In the genomic region with DNA sequence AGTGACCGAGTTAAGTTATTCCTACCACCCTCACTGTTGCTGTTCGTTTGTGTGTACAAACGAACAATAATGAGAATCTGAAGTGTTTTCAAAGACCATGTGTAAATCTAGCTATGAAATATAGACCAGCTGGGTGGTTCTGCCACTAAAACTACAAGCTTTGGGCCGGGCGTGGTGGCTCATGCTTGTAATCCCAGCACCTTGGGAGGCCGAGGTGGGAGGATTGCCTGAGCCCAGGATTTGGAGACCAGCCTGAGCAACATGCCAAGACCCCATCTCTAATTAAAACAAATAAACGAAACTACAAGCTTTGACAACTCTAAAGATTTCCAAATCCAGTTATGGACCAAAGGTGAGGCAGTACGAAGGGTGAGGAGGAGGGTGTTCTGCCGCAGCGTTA, we compare ENCODE assay signal across 9 cellular contexts. TPM values are rescaled to one million over a fixed set of nuclear protein-coding genes. Genes with fewer than 3 reads are reported as not detected.
DNase-seq lines count a peak whose midpoint lies in the region; ATAC-seq and TF ChIP-seq lines count a peak whose summit lies in the region.
"Had no signal": no experiment of that assay in that cellular context is flagged by ENCODE, and none has a peak within 500 bp of the region (broad histone marks: within the 10 kb centered on the region; RNA-seq: fewer than 3 reads in every experiment).

No MANE protein-coding gene starts in this region.

- H3K4me3 Mint-ChIP-seq in activated naive CD4-positive, alpha-beta T cell treated with anti-CD3 and anti-CD28 coated beads, Interleukin-2, amount 50 U/mL, for 24 hours, result peak overlapping the region; percentile 8
- H3K4me3 Mint-ChIP-seq in activated naive CD8-positive, alpha-beta T cell treated with anti-CD3 and anti-CD28 coated beads for 36 hours, result peak overlapping the region; percentile 71

- H3K9me3 Mint-ChIP-seq in activated naive CD4-positive, alpha-beta T cell treated with anti-CD3 and anti-CD28 coated beads, Interleukin-2, amount 50 U/mL, for 24 hours, result no peaks in the 10 kb centered on the region
- no peaks in the 10 kb centered on the region for H3K9me3 Mint-ChIP-seq in activated naive CD8-positive, alpha-beta T cell treated with anti-CD3 and anti-CD28 coated beads for 36 hours

- H3K4me3 ChIP-seq in left lung (peak overlapping the region; percentile 92 to 99), thoracic aorta (peak overlapping the region; percentile 97)

- peaks cover 24% of the 10 kb centered on the region for H3K4me1 Mint-ChIP-seq in activated naive CD4-positive, alpha-beta T cell treated with anti-CD3 and anti-CD28 coated beads, Interleukin-2, amount 50 U/mL, for 24 hours
- H3K4me1 Mint-ChIP-seq in activated naive CD8-positive, alpha-beta T cell treated with anti-CD3 and anti-CD28 coated beads for 36 hours, result peaks cover 25% of the 10 kb centered on the region

- H3K27ac Mint-ChIP-seq in activated naive CD4-positive, alpha-beta T cell treated with anti-CD3 and anti-CD28 coated beads, Interleukin-2, amount 50 U/mL, for 24 hours, result peak overlapping the region; percentile 42
- no peak overlapping the region for H3K27ac Mint-ChIP-seq in activated naive CD8-positive, alpha-beta T cell treated with anti-CD3 and anti-CD28 coated beads for 36 hours

- peaks cover 13% of the 10 kb centered on the region for H3K36me3 Mint-ChIP-seq in activated naive CD4-positive, alpha-beta T cell treated with anti-CD3 and anti-CD28 coated beads, Interleukin-2, amount 50 U/mL, for 24 hours
- peaks cover 20% of the 10 kb centered on the region for H3K36me3 Mint-ChIP-seq in activated naive CD8-positive, alpha-beta T cell treated with anti-CD3 and anti-CD28 coated beads for 36 hours

- H3K27me3 Mint-ChIP-seq in activated naive CD4-positive, alpha-beta T cell treated with anti-CD3 and anti-CD28 coated beads, Interleukin-2, amount 50 U/mL, for 24 hours, result no peaks in the 10 kb centered on the region
- H3K27me3 Mint-ChIP-seq in activated naive CD8-positive, alpha-beta T cell treated with anti-CD3 and anti-CD28 coated beads for 36 hours, result no peaks in the 10 kb centered on the region

- intact Hi-C loops in left lung (cut with DNase I), result no loop called here

- no peaks in the 10 kb centered on the region for H3K9me3 ChIP-seq in left lung
- no peaks in the 10 kb centered on the region for H3K9me3 ChIP-seq in thoracic aorta

- peaks cover 0 to 50% of the 10 kb centered on the region in 2 donors for H3K36me3 ChIP-seq in left lung
- H3K36me3 ChIP-seq in thoracic aorta, result peaks cover 19% of the 10 kb centered on the region

- H3K4me1 ChIP-seq in left lung (peaks cover 15 to 37% of the 10 kb centered on the region in 2 donors), thoracic aorta (ENCODE audit: control insufficient read depth in 1 of 2, low read depth in 2 of 2) (peaks cover 16 to 19% of the 10 kb centered on the region in 2 donors)

- TF ChIP-seq CTCF in left lung (IDR thresholded peaks at IDR 0.05) (no peak), thoracic aorta (IDR thresholded peaks at IDR 0.05) (no peak)

- no peaks in the 10 kb centered on the region for H3K27me3 ChIP-seq in left lung
- H3K27me3 ChIP-seq in thoracic aorta (replicated peaks; ENCODE audit: insufficient read depth), result no peaks in the 10 kb centered on the region

- no peak for ATAC-seq in left lung
- ATAC-seq in thoracic aorta (ENCODE audit: insufficient number of reproducible peaks, low FRiP score, low read depth), result no peak

- DNase-seq in activated naive CD4-positive, alpha-beta T cell treated with Interleukin-2 at 50 U/mL for 16 hours, result no peak
- no peak for DNase-seq in activated naive CD8-positive, alpha-beta T cell treated with anti-CD3 and anti-CD28 coated beads for 36 hours
- DNase-seq in left lung, result no peak
- DNase-seq in thoracic aorta (ENCODE audit: low spot score), result no peak
- DNase-seq in NCI-H446 treated with DMSO at 0.1 percent for 48 hours (lab: John Stamatoyannopoulos, UW), result no peak
- DNase-seq in occipital lobe (lab: John Stamatoyannopoulos, UW), result no peak
- DNase-seq in Kasumi-1 (lab: John Stamatoyannopoulos, UW), result no peak
- DNase-seq: COR-L47 had no signal

- no peak overlapping the region for H3K27ac ChIP-seq in left lung
- no peak overlapping the region for H3K27ac ChIP-seq in thoracic aorta

RNA-seq across cellular contexts. Expression of a gene that starts 1.0 kb away (rescaled TPM):
- 10 to 100 TPM; 31.4 to 32.6 TPM for total RNA-seq in activated naive CD8-positive, alpha-beta T cell treated with anti-CD3 and anti-CD28 coated beads for 36 hours
- total RNA-seq in left lung (10 to 100 TPM; 28.5 to 35.5 TPM), thoracic aorta (10 to 100 TPM; 12.6 to 29.9 TPM), occipital lobe (9.8 TPM)

RNA-seq across cellular contexts. Expression of a gene that starts 1.2 kb away (rescaled TPM):
- total RNA-seq in activated naive CD8-positive, alpha-beta T cell treated with anti-CD3 and anti-CD28 coated beads for 36 hours, result 100 to 1,000 TPM in 1 of 2 experiments, 10 to 100 TPM in 1; 93.4 to 101 TPM
- total RNA-seq in left lung, result 10 to 100 TPM; 58.9 to 80.8 TPM
- 10 to 100 TPM; 65.1 to 70.4 TPM for total RNA-seq in thoracic aorta
- 34.0 TPM for total RNA-seq in occipital lobe

RNA-seq across cellular contexts. Expression of a gene that starts 32.7 kb away (rescaled TPM):
- under 1 TPM; 0.14 to 0.16 TPM for total RNA-seq in activated naive CD8-positive, alpha-beta T cell treated with anti-CD3 and anti-CD28 coated beads for 36 hours
- total RNA-seq in left lung (1 to 10 TPM; 1.0 to 1.7 TPM), thoracic aorta (under 1 TPM; 0.27 to 0.28 TPM), occipital lobe (0.47 TPM)

RNA-seq across cellular contexts. Expression of a gene that starts 55.3 kb away (rescaled TPM):
- total RNA-seq in activated naive CD8-positive, alpha-beta T cell treated with anti-CD3 and anti-CD28 coated beads for 36 hours, result 1 to 10 TPM in 1 of 2 experiments, under 1 TPM in 1; 0.64 to 1.4 TPM
- 10 to 100 TPM; 44.1 to 54.8 TPM for total RNA-seq in left lung
- 10 to 100 TPM; 11.6 to 21.1 TPM for total RNA-seq in thoracic aorta
- total RNA-seq in occipital lobe, result 2.7 TPM
